ENCODE assay signal across 1 cellular context in the genomic region with DNA sequence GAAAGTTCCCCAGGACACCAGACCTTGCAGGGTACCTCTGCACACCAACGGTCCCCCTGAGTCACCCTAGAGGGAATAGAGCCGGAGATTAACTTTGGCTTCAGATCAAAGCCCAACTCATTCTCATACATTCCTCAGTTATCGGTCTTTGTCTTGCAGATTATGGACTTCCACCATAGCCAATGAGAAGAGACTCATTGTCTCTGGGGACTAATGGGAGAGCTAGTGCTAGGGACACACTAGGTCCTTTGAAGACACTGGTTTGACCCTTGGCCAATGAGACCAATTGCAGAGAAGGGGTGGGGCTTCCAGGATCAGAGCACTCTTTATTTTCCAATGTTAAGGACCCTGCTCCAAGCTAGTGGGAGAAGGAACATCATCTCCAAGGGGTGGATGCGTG.
TF ChIP-seq lines count a peak whose summit lies in the region.

No MANE protein-coding gene starts in this region.

TF ChIP-seq in K562, 482 proteins besides CTCF, POLR2A, EP300 and RAD21:
- TF ChIP-seq PKNOX1 (IDR thresholded peaks at IDR 0.05): peak; percentile 62; the same call in 1 of the 2 replicates
- TF ChIP-seq KLF6 (CRISPR knock-in tag; IDR thresholded peaks at IDR 0.05; ENCODE audit: borderline replicate concordance): no peak
